ENCODE assay signal across 10 cellular contexts in the genomic region with DNA sequence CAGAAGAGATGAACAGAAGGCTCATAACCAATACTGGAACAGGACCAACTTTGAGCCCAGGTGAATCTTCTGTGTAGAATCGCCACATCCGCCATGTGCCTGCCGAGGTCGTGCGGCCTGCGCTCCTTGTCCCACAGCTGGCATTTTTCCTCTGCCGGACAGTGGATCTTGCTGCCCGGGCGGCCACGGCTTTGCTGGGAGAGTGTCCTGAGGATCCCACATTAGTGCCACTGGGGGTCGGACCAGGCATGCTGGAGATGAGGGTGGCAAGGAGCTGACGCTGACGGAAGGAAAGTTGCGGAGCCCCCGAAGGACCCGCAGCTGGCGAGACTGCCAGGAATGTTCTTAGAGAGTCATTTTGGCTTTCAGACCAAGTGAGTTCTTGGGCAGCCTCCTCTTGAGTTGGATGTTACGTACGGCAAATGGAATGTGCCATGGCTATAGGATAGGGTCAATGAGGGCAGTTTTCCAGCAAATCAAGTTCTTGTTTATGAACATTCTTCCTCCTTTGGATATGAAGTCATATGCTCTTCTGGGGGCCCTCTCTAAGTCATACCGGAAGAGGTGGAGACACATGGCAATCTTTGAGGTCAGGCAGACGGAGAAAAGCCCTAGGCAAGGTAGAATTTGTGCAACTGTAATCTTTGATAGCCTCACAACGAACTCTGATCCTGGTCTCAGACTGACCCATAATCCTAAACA. TPM values are rescaled to one million over a fixed set of nuclear protein-coding genes. Genes with fewer than 3 reads are reported as not detected.
A peak's percentile ranks its signal among the peaks of the same experiment; 100 is the strongest.
DNase-seq lines count a peak whose midpoint lies in the region; FAIRE-seq and TF ChIP-seq lines count a peak whose summit lies in the region.
"Had no signal": no experiment of that assay in that cellular context is flagged by ENCODE, and none has a peak within 500 bp of the region (broad histone marks: within the 10 kb centered on the region; RNA-seq: fewer than 3 reads in every experiment).

No MANE protein-coding gene starts in this region.

- no peaks in the 10 kb centered on the region for H3K79me2 ChIP-seq in OCI-LY1 (ENCODE audit: insufficient read depth, low read length)

- TF ChIP-seq CTCF in OCI-LY1 (IDR thresholded peaks at IDR 0.05; ENCODE audit: low read length): no peak

- peak overlapping the region; percentile 30; the same call in 1 of the 2 replicates for H3K4me2 ChIP-seq in OCI-LY1 (ENCODE audit: low read length)

- FAIRE-seq in RCC 7860 (lab: Jason Lieb, UNC) (no peak), frontal cortex (lab: Jason Lieb, UNC) (no peak)

- DNase-seq in HPDE6-E6E7 (ENCODE audit: extremely low spot score) (peak; percentile 37), dermis blood vessel endothelial cell (peak; percentile 96), pulmonary artery endothelial cell (ENCODE audit: low read depth, low spot score) (peak; percentile 92), RCC 7860 (ENCODE audit: low spot score) (no peak), frontal cortex (ENCODE audit: low spot score in 2 of 2) (no peak), NCI-H2227 treated with DMSO at 0.1 percent for 48 hours (lab: John Stamatoyannopoulos, UW) (no peak)
- DNase-seq: activated CD4-positive, alpha-beta T cell treated with anti-CD3 and anti-CD28 coated beads for 1 hour; activated T-cell treated with anti-CD3 and anti-CD28 coated beads, Interleukin-2, amount 50 U/mL, for 72 hours; KBM-7 had no signal

- H3K9me3 ChIP-seq in OCI-LY1 (ENCODE audit: low read length): no peaks in the 10 kb centered on the region

- no peaks in the 10 kb centered on the region for H3K27me3 ChIP-seq in OCI-LY1 (ENCODE audit: insufficient read depth, low read length)

- no peaks in the 10 kb centered on the region for H3F3A ChIP-seq in OCI-LY1 (ENCODE audit: insufficient read depth, low read length)

- H3K4me1 ChIP-seq in OCI-LY1 (ENCODE audit: insufficient read depth, low read length, severe bottlenecking): peaks cover 39% of the 10 kb centered on the region

- no peaks in the 10 kb centered on the region for H4K20me1 ChIP-seq in OCI-LY1 (ENCODE audit: insufficient read depth, low read length)

- H3K27ac ChIP-seq in OCI-LY1 (ENCODE audit: low read depth, low read length, poor library complexity, severe bottlenecking): peak overlapping the region; percentile 75

- no peak overlapping the region for H3K4me3 ChIP-seq in OCI-LY1 (ENCODE audit: low read depth, low read length, poor library complexity, severe bottlenecking)

- peak overlapping the region; percentile 20; the same call in 1 of the 2 replicates for H3K9ac ChIP-seq in OCI-LY1 (ENCODE audit: low read length)

- H3K36me3 ChIP-seq in OCI-LY1 (ENCODE audit: insufficient read depth, low read length): no peaks in the 10 kb centered on the region

- no peaks in the 10 kb centered on the region for H3K9me2 ChIP-seq in OCI-LY1 (ENCODE audit: low read depth, low read length)

- peak overlapping the region; percentile 11; the same call in 1 of the 2 replicates for H2AFZ ChIP-seq in OCI-LY1 (ENCODE audit: low read length)

RNA-seq across cellular contexts. Expression of a gene that starts 57.4 kb away (rescaled TPM):
- 25.9 and 38.2 TPM in 2 replicates for total RNA-seq in dermis blood vessel endothelial cell
- 27.8 and 40.5 TPM in 2 replicates for total RNA-seq in pulmonary artery endothelial cell
- total RNA-seq in frontal cortex: 57.5 TPM

Comparison
In these comparisons a context has a peak if more than half of its experiments do, and no peak if none do; other contexts are left out.
1. DNase-seq: peak in HPDE6-E6E7 (single experiment), dermis blood vessel endothelial cell (single experiment) and pulmonary artery endothelial cell (single experiment); none in RCC 7860 (single experiment), frontal cortex (0 of 2) and NCI-H2227 treated with DMSO at 0.1 percent for 48 hours (single experiment).